8 cellular contexts compared by ENCODE assay signal in the genomic region with DNA sequence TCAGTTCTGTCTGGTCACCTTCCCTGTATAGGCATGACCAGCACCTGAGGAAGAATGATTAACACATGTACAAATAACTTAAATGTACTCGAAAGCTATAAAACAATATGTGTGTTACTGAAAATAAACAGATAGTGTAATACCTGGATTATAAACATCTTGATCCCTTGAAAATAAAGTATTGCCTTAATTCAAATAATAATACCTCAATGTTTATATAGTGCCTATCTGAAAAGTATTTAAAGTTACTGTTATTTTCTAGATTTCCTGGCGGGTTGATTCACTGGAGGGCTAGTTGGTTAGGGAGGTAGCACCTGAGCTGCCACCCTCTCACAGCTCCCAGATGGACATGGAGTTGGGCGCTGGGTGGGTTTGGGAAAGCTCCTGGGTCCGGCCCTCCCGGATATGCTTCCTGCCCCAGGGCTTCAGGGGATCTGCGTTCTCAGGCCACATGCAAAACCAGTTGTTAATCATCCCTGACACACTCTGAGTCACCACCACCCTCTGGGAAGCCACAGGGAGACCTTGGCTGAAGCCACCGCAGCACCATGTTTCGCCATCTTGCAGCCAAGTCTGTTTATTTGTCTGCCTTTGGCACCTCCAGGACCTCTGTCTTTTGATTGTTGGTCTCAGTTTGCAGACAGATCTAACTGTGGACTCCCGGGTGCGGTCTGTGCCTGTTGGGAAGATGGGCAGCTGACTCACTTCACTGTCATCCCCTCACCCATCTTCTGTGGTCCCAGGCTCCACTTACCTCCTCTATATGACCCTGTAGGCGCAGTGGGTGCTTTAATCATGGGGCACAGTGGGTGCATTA. TPM values are rescaled to one million over a fixed set of nuclear protein-coding genes. Genes with fewer than 3 reads are reported as not detected.
DNase-seq lines count a peak whose midpoint lies in the region; ATAC-seq and TF ChIP-seq lines count a peak whose summit lies in the region.

No MANE protein-coding gene starts in this region.

- intact Hi-C loops in activated naive CD4-positive, alpha-beta T cell treated with anti-CD3 and anti-CD28 coated beads for 36 hours (cut with micrococcal nuclease) = no loop called here

- H3K27ac Mint-ChIP-seq in activated naive CD8-positive, alpha-beta T cell treated with anti-CD3 and anti-CD28 coated beads, Interleukin-2, amount 50 U/mL, for 24 hours = no peak overlapping the region
- H3K27ac Mint-ChIP-seq in activated naive CD8-positive, alpha-beta T cell treated with anti-CD3 and anti-CD28 coated beads for 36 hours = no peak overlapping the region
- H3K27ac Mint-ChIP-seq in WTC11 = peak overlapping the region; percentile 78
- no peak overlapping the region for H3K27ac Mint-ChIP-seq in activated naive CD4-positive, alpha-beta T cell treated with anti-CD3 and anti-CD28 coated beads for 36 hours

- H3K36me3 Mint-ChIP-seq in activated naive CD8-positive, alpha-beta T cell treated with anti-CD3 and anti-CD28 coated beads, Interleukin-2, amount 50 U/mL, for 24 hours (ENCODE audit: low read depth) = no peaks in the 10 kb centered on the region
- H3K36me3 Mint-ChIP-seq in activated naive CD8-positive, alpha-beta T cell treated with anti-CD3 and anti-CD28 coated beads for 36 hours = no peaks in the 10 kb centered on the region
- H3K36me3 Mint-ChIP-seq in WTC11 = no peaks in the 10 kb centered on the region
- H3K36me3 Mint-ChIP-seq in activated naive CD4-positive, alpha-beta T cell treated with anti-CD3 and anti-CD28 coated beads for 36 hours (ENCODE audit: low read depth) = no peaks in the 10 kb centered on the region

- H3K4me1 Mint-ChIP-seq in activated naive CD8-positive, alpha-beta T cell treated with anti-CD3 and anti-CD28 coated beads, Interleukin-2, amount 50 U/mL, for 24 hours = no peaks in the 10 kb centered on the region
- no peaks in the 10 kb centered on the region for H3K4me1 Mint-ChIP-seq in activated naive CD8-positive, alpha-beta T cell treated with anti-CD3 and anti-CD28 coated beads for 36 hours
- H3K4me1 Mint-ChIP-seq in WTC11 = peaks cover 44% of the 10 kb centered on the region
- no peaks in the 10 kb centered on the region for H3K4me1 Mint-ChIP-seq in activated naive CD4-positive, alpha-beta T cell treated with anti-CD3 and anti-CD28 coated beads for 36 hours (ENCODE audit: low read depth)

- TF ChIP-seq CTCF in WTC11 (IDR thresholded peaks at IDR 0.05) = no peak

- POLR2A ChIA-PET in WTC11 (lab: Charles Lee) = no interaction called here

- H3K4me3 Mint-ChIP-seq in activated naive CD8-positive, alpha-beta T cell treated with anti-CD3 and anti-CD28 coated beads, Interleukin-2, amount 50 U/mL, for 24 hours = no peak overlapping the region
- H3K4me3 Mint-ChIP-seq in activated naive CD8-positive, alpha-beta T cell treated with anti-CD3 and anti-CD28 coated beads for 36 hours = no peak overlapping the region
- 0 out of 2 replicates have a peak overlapping the region, but pooled peaks have one; percentile 6 for H3K4me3 Mint-ChIP-seq in WTC11
- H3K4me3 Mint-ChIP-seq in activated naive CD4-positive, alpha-beta T cell treated with anti-CD3 and anti-CD28 coated beads for 36 hours = no peak overlapping the region

- H3K27me3 Mint-ChIP-seq in activated naive CD8-positive, alpha-beta T cell treated with anti-CD3 and anti-CD28 coated beads, Interleukin-2, amount 50 U/mL, for 24 hours = peaks cover 14% of the 10 kb centered on the region
- peaks cover 28% of the 10 kb centered on the region for H3K27me3 Mint-ChIP-seq in activated naive CD8-positive, alpha-beta T cell treated with anti-CD3 and anti-CD28 coated beads for 36 hours
- no peaks in the 10 kb centered on the region for H3K27me3 Mint-ChIP-seq in WTC11 (ENCODE audit: low read depth)
- H3K27me3 Mint-ChIP-seq in activated naive CD4-positive, alpha-beta T cell treated with anti-CD3 and anti-CD28 coated beads for 36 hours (ENCODE audit: low read depth) = peaks cover 13% of the 10 kb centered on the region

- no peak for DNase-seq in activated naive CD8-positive, alpha-beta T cell treated with anti-CD3 and anti-CD28 coated beads, Interleukin-2, amount 50 U/mL, for 24 hours
- DNase-seq in activated naive CD8-positive, alpha-beta T cell treated with anti-CD3 and anti-CD28 coated beads for 36 hours = no peak
- DNase-seq in WTC11 (ENCODE audit: low spot score) = no peak
- DNase-seq in iPS-NIHi11 (ENCODE audit: low spot score) = peak; percentile 52
- peak; percentile 64 for DNase-seq in ureter (ENCODE audit: low spot score)
- no peak for DNase-seq in activated gamma-delta T cell (lab: John Stamatoyannopoulos, UW)
- DNase-seq in activated naive CD4-positive, alpha-beta T cell treated with anti-CD3 and anti-CD28 coated beads for 36 hours = no peak
- DNase-seq in COR-L47 (lab: John Stamatoyannopoulos, UW) = no peak

- CTCF ChIA-PET in WTC11 (lab: Charles Lee) = interaction anchor here (0.6 to 1.2 kb wide), 2 partner anchors 13 to 22 kb away, joined by 3 read pairs; no protein-coding TSS in a partner anchor
- CTCF ChIA-PET in activated naive CD4-positive, alpha-beta T cell treated with anti-CD3 and anti-CD28 coated beads for 36 hours (lab: Charles Lee) = no interaction called here

- H3K9me3 Mint-ChIP-seq in activated naive CD8-positive, alpha-beta T cell treated with anti-CD3 and anti-CD28 coated beads, Interleukin-2, amount 50 U/mL, for 24 hours = no peaks in the 10 kb centered on the region
- no peaks in the 10 kb centered on the region for H3K9me3 Mint-ChIP-seq in activated naive CD8-positive, alpha-beta T cell treated with anti-CD3 and anti-CD28 coated beads for 36 hours
- H3K9me3 Mint-ChIP-seq in WTC11 = no peaks in the 10 kb centered on the region
- no peaks in the 10 kb centered on the region for H3K9me3 Mint-ChIP-seq in activated naive CD4-positive, alpha-beta T cell treated with anti-CD3 and anti-CD28 coated beads for 36 hours

- peak; percentile 24 for ATAC-seq in activated naive CD8-positive, alpha-beta T cell treated with anti-CD3 and anti-CD28 coated beads, Interleukin-2, amount 50 U/mL, for 24 hours
- ATAC-seq in WTC11 = peak; percentile 31

TF ChIP-seq in WTC11, 78 proteins besides CTCF, POLR2A, EP300 and RAD21:
- TF ChIP-seq, protein P1, sequence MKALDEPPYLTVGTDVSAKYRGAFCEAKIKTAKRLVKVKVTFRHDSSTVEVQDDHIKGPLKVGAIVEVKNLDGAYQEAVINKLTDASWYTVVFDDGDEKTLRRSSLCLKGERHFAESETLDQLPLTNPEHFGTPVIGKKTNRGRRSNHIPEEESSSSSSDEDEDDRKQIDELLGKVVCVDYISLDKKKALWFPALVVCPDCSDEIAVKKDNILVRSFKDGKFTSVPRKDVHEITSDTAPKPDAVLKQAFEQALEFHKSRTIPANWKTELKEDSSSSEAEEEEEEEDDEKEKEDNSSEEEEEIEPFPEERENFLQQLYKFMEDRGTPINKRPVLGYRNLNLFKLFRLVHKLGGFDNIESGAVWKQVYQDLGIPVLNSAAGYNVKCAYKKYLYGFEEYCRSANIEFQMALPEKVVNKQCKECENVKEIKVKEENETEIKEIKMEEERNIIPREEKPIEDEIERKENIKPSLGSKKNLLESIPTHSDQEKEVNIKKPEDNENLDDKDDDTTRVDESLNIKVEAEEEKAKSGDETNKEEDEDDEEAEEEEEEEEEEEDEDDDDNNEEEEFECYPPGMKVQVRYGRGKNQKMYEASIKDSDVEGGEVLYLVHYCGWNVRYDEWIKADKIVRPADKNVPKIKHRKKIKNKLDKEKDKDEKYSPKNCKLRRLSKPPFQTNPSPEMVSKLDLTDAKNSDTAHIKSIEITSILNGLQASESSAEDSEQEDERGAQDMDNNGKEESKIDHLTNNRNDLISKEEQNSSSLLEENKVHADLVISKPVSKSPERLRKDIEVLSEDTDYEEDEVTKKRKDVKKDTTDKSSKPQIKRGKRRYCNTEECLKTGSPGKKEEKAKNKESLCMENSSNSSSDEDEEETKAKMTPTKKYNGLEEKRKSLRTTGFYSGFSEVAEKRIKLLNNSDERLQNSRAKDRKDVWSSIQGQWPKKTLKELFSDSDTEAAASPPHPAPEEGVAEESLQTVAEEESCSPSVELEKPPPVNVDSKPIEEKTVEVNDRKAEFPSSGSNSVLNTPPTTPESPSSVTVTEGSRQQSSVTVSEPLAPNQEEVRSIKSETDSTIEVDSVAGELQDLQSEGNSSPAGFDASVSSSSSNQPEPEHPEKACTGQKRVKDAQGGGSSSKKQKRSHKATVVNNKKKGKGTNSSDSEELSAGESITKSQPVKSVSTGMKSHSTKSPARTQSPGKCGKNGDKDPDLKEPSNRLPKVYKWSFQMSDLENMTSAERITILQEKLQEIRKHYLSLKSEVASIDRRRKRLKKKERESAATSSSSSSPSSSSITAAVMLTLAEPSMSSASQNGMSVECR (CRISPR knock-in tag; IDR thresholded peaks at IDR 0.05; ENCODE audit: borderline replicate concordance) = no peak
- peak; percentile 77; the same call in 1 of the 2 replicates for TF ChIP-seq GABPB1 (CRISPR knock-in tag; IDR thresholded peaks at IDR 0.05)

RNA-seq across cellular contexts. Expression of a gene that starts 35.3 kb away (rescaled TPM):
- total RNA-seq in activated naive CD8-positive, alpha-beta T cell treated with anti-CD3 and anti-CD28 coated beads for 36 hours = under 1 TPM; 0.70 to 0.78 TPM
- 30.8 to 34.9 TPM (median 32.9 TPM) in 3 replicates for total RNA-seq in WTC11 (2021)
- 46.0 TPM for total RNA-seq in ureter
- total RNA-seq in activated naive CD4-positive, alpha-beta T cell treated with anti-CD3 and anti-CD28 coated beads for 36 hours = under 1 TPM; 0.38 to 0.89 TPM

Comparison
In these comparisons a context has a peak if more than half of its experiments do, and no peak if none do; other contexts are left out.
1. DNase-seq: peak in iPS-NIHi11 (single experiment) and ureter (single experiment); none in activated naive CD8-positive, alpha-beta T cell treated with anti-CD3 and anti-CD28 coated beads, Interleukin-2, amount 50 U/mL, for 24 hours (single experiment), activated naive CD8-positive, alpha-beta T cell treated with anti-CD3 and anti-CD28 coated beads for 36 hours (single experiment), WTC11 (single experiment), activated gamma-delta T cell (single experiment), activated naive CD4-positive, alpha-beta T cell treated with anti-CD3 and anti-CD28 coated beads for 36 hours (single experiment) and COR-L47 (single experiment).
2. RNA of a gene that starts 35.3 kb away (total RNA-seq): 46.0 TPM in ureter (single experiment) and 30.8 to 34.9 TPM in WTC11; 0.38 to 0.89 TPM in activated naive CD4-positive, alpha-beta T cell treated with anti-CD3 and anti-CD28 coated beads for 36 hours and 0.70 to 0.78 TPM in activated naive CD8-positive, alpha-beta T cell treated with anti-CD3 and anti-CD28 coated beads for 36 hours; every median in the first group is over 10 times any median in the second.